Comparison of ENCODE assay signal across 32 cellular contexts in the genomic region with DNA sequence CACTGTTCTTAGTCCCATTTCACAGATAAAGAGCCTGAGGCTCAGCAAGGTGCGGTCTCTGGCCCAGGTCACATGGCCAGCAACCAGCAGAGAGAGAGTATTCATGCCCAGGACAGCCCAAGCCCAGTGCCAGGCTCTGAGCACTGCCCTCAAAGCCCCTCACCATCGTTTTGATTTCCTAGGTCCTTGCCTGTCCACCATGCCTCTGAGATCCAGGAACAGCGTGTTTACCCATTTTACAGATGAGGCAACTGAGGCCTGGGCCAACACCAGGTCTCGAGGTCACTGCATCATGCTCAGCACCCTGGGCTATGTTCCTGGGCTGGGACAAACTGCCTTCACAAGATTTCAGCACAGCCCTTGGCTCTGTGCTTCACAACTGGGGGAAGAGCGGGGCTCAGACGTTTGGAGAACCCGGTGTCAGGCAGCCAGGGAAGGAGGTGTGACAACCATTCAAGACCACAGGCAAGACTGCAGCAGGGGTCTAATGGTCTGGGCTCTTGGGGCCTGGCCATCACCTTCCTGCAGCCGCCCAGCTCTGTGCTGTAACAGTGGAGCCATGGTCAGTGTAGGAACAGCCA. TPM values are rescaled to one million over a fixed set of nuclear protein-coding genes. Genes with fewer than 3 reads are reported as not detected.
"Had no signal": no experiment of that assay in that cellular context is flagged by ENCODE, and none has a peak within 500 bp of the region (broad histone marks: within the 10 kb centered on the region; RNA-seq: fewer than 3 reads in every experiment).

No MANE protein-coding gene starts in this region.

- H3K4me2 ChIP-seq: neural progenitor cell had no signal

- H2AFZ ChIP-seq: neural progenitor cell, parathyroid adenoma had no signal

- H3K9me3 ChIP-seq: vagina had no signal

- ATAC-seq: natural killer cell; right cardiac atrium; stimulated activated effector memory CD8-positive, alpha-beta T cell treated with anti-CD3 and anti-CD28 coated beads, Interleukin-12 subunit alpha, Interleukin-12 subunit beta, amount 100 ng/mL, for 72 hours had no signal

- H3K36me3 ChIP-seq: left ventricle myocardium inferior, neural progenitor cell, sigmoid colon, spleen, tibial nerve, upper lobe of left lung, vagina had no signal

- H3K36me3 Mint-ChIP-seq: mesothelial cell of epicardium; neural progenitor cell; stimulated activated effector memory CD8-positive, alpha-beta T cell treated with anti-CD3 and anti-CD28 coated beads, Interleukin-12 subunit alpha, Interleukin-12 subunit beta, amount 100 ng/mL, for 72 hours had no signal

- H3K27ac ChIP-seq: left ventricle myocardium inferior, neural progenitor cell, parathyroid adenoma, sigmoid colon, spleen, tibial nerve, upper lobe of left lung, vagina had no signal

- H3K4me3 Mint-ChIP-seq: immature natural killer cell; mesothelial cell of epicardium; natural killer cell; nephron progenitor cell; neural progenitor cell; stimulated activated effector memory CD8-positive, alpha-beta T cell treated with anti-CD3 and anti-CD28 coated beads, Interleukin-12 subunit alpha, Interleukin-12 subunit beta, amount 100 ng/mL, for 72 hours; stimulated activated naive CD8-positive, alpha-beta T cell treated with anti-CD3 and anti-CD28 coated beads, Interleukin-15, Interleukin-2, amounts not matched to agents 100 ng/mL and 50 ng/mL, for 24 hours had no signal

- H3K4me3 ChIP-seq: left ventricle myocardium inferior, lung, neural progenitor cell, sigmoid colon, spleen, tibial nerve, upper lobe of left lung, vagina had no signal

- H3K79me2 ChIP-seq: parathyroid adenoma had no signal

- H3K27me3 ChIP-seq: neural progenitor cell, tibial nerve, upper lobe of left lung, vagina had no signal

- DNase-seq: hypothalamus; immature natural killer cell; kidney; left ventricle myocardium inferior; mesendoderm; naive B cell; natural killer cell; nephron progenitor cell; right cardiac atrium; sigmoid colon; small intestine; spleen; stimulated activated CD4-positive, alpha-beta T cell treated with anti-CD3 and anti-CD28 coated beads, Interleukin-4, amount 100 ng/mL, for 24 hours; stimulated activated naive CD4-positive, alpha-beta T cell; upper lobe of left lung had no signal

- H3K4me1 Mint-ChIP-seq: immature natural killer cell; mesothelial cell of epicardium; natural killer cell; nephron progenitor cell; stimulated activated effector memory CD8-positive, alpha-beta T cell treated with anti-CD3 and anti-CD28 coated beads, Interleukin-12 subunit alpha, Interleukin-12 subunit beta, amount 100 ng/mL, for 72 hours had no signal

- H3K4me1 ChIP-seq: left ventricle myocardium inferior, neural progenitor cell, parathyroid adenoma, sigmoid colon, spleen, tibial nerve, upper lobe of left lung, vagina had no signal

- H3K9ac ChIP-seq: neural progenitor cell, parathyroid adenoma had no signal

- H3K27ac Mint-ChIP-seq: immature natural killer cell; mesothelial cell of epicardium; natural killer cell; nephron progenitor cell; neural progenitor cell; progenitor cell of endocrine pancreas; stimulated activated effector memory CD8-positive, alpha-beta T cell treated with anti-CD3 and anti-CD28 coated beads, Interleukin-12 subunit alpha, Interleukin-12 subunit beta, amount 100 ng/mL, for 72 hours; stimulated activated naive CD8-positive, alpha-beta T cell treated with anti-CD3 and anti-CD28 coated beads, Interleukin-15, Interleukin-2, amounts not matched to agents 100 ng/mL and 50 ng/mL, for 24 hours had no signal

RNA-seq across cellular contexts. Expression of a gene that starts 1.3 kb away (rescaled TPM):
- total RNA-seq: kidney, left ventricle myocardium inferior, lower leg skin, mesothelial cell of epicardium, mononuclear cell, natural killer cell, osteoblast, progenitor cell of endocrine pancreas, pulmonary artery endothelial cell, renal cortical epithelial cell, right cardiac atrium, sigmoid colon, spleen, subcutaneous adipose tissue, temporal lobe, upper lobe of left lung, urinary bladder, vagina had no signal

RNA-seq across cellular contexts. Expression of a gene that starts 50.5 kb away (rescaled TPM):
- total RNA-seq: kidney, left ventricle myocardium inferior, lower leg skin, lung, mesothelial cell of epicardium, mononuclear cell, natural killer cell, osteoblast, progenitor cell of endocrine pancreas, pulmonary artery endothelial cell, renal cortical epithelial cell, right cardiac atrium, sigmoid colon, spleen, subcutaneous adipose tissue, temporal lobe, tibial nerve, upper lobe of left lung, urinary bladder, vagina had no signal
